In the genomic region with DNA sequence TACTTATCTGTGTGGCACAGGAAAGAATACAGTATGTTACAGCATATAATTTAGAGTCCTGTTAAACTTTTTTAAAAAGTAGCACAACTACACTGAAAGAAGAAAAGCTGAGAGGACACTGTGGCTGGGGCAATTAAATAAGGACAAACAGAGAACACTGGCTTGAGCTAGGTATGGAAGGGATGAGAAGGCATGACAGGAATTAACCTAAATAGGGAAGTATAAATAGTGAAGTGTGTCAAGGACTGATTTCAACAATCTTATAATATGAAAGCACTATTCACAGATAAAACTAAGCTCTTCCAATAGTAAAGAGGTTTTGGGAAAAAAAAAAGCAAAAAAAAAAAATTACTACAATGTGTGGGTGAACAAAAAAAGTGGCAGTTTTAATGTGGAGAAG, we compare ENCODE assay signal across 17 cellular contexts. TPM values are rescaled to one million over a fixed set of nuclear protein-coding genes. Genes with fewer than 3 reads are reported as not detected.
DNase-seq lines count a peak whose midpoint lies in the region; ATAC-seq and TF ChIP-seq lines count a peak whose summit lies in the region.
"Had no signal": no experiment of that assay in that cellular context is flagged by ENCODE, and none has a peak within 500 bp of the region (broad histone marks: within the 10 kb centered on the region; RNA-seq: fewer than 3 reads in every experiment).

No MANE protein-coding gene starts in this region.

- no peaks in the 10 kb centered on the region for H3K9me3 Mint-ChIP-seq in CD4-positive, CD25-positive, alpha-beta regulatory T cell
- H3K9me3 Mint-ChIP-seq in activated B cell treated with CpG ODN at 0.5 μM for 24 hours = no peaks in the 10 kb centered on the region
- H3K9me3 Mint-ChIP-seq in naive thymus-derived CD4-positive, alpha-beta T cell = no peaks in the 10 kb centered on the region

- H2BK120ac ChIP-seq in trophoblast cell (ENCODE audit: insufficient read depth, low read length, poor library complexity) = no peak overlapping the region

- peaks cover 46 to 81% (median 63%) of the 10 kb centered on the region in 4 donors for H3K4me1 Mint-ChIP-seq in CD4-positive, CD25-positive, alpha-beta regulatory T cell
- H3K4me1 Mint-ChIP-seq in activated B cell treated with CpG ODN at 0.5 μM for 24 hours = peaks cover 61% of the 10 kb centered on the region
- peaks cover 47 to 84% (median 71%) of the 10 kb centered on the region in 7 donors for H3K4me1 Mint-ChIP-seq in naive thymus-derived CD4-positive, alpha-beta T cell

- H3K27ac Mint-ChIP-seq in CD4-positive, CD25-positive, alpha-beta regulatory T cell = peak overlapping the region; percentile 33 to 42 (median 35)
- peak overlapping the region; percentile 81 for H3K27ac Mint-ChIP-seq in activated B cell treated with CpG ODN at 0.5 μM for 24 hours
- H3K27ac Mint-ChIP-seq in naive thymus-derived CD4-positive, alpha-beta T cell = peak overlapping the region; percentile 1 to 83 (median 66)

- H3K18ac ChIP-seq in trophoblast cell (ENCODE audit: low read length) = no peak overlapping the region

- no peaks in the 10 kb centered on the region for H3K27me3 Mint-ChIP-seq in CD4-positive, CD25-positive, alpha-beta regulatory T cell
- no peaks in the 10 kb centered on the region for H3K27me3 Mint-ChIP-seq in activated B cell treated with CpG ODN at 0.5 μM for 24 hours
- no peaks in the 10 kb centered on the region for H3K27me3 Mint-ChIP-seq in naive thymus-derived CD4-positive, alpha-beta T cell

- H3K9ac ChIP-seq in KMS-11 (no peak overlapping the region), trophoblast cell (ENCODE audit: low read length) (no peak overlapping the region)

- H3K36me3 Mint-ChIP-seq in CD4-positive, CD25-positive, alpha-beta regulatory T cell = peaks cover 15% of the 10 kb centered on the region
- peaks cover 44% of the 10 kb centered on the region for H3K36me3 Mint-ChIP-seq in activated B cell treated with CpG ODN at 0.5 μM for 24 hours (ENCODE audit: low read depth)
- peaks cover 4 to 28% (median 6%) of the 10 kb centered on the region in 5 donors for H3K36me3 Mint-ChIP-seq in naive thymus-derived CD4-positive, alpha-beta T cell

- no peak overlapping the region for H2BK5ac ChIP-seq in trophoblast cell (ENCODE audit: low read depth, low read length, poor library complexity)

- no peak overlapping the region for H3K14ac ChIP-seq in trophoblast cell (ENCODE audit: low read length)

- peak overlapping the region; percentile 6 to 49 (median 20) for H3K4me3 Mint-ChIP-seq in CD4-positive, CD25-positive, alpha-beta regulatory T cell
- H3K4me3 Mint-ChIP-seq in activated B cell treated with CpG ODN at 0.5 μM for 24 hours = no peak overlapping the region
- H3K4me3 Mint-ChIP-seq in naive thymus-derived CD4-positive, alpha-beta T cell = peak overlapping the region in 9 of 10 donors; percentile 11 to 74 (median 50)

- H3K9me3 ChIP-seq in CD4-positive, CD25-positive, alpha-beta regulatory T cell (ENCODE audit: control insufficient read depth in 2 of 2, low read length in 2 of 2) = no peaks in the 10 kb centered on the region
- no peaks in the 10 kb centered on the region for H3K9me3 ChIP-seq in naive thymus-derived CD4-positive, alpha-beta T cell (ENCODE audit: control insufficient read depth in 2 of 3, low read length in 3 of 3)
- H3K9me3 ChIP-seq in trophoblast cell (ENCODE audit: insufficient read depth, low read depth, low read length) (peaks cover 2% of the 10 kb centered on the region), prostate gland (no peaks in the 10 kb centered on the region)
- H3K9me3 ChIP-seq: BE2C, HAP-1, psoas muscle, testis had no signal

- no peak overlapping the region for H4K8ac ChIP-seq in trophoblast cell (ENCODE audit: low read depth, low read length)

- no peak overlapping the region for H3K27ac ChIP-seq in CD4-positive, CD25-positive, alpha-beta regulatory T cell (ENCODE audit: insufficient read depth, low read length, poor library complexity, severe bottlenecking)
- peak overlapping the region; percentile 78; the same call in 1 of the 2 replicates for H3K27ac ChIP-seq in KMS-11
- H3K27ac ChIP-seq in naive thymus-derived CD4-positive, alpha-beta T cell (ENCODE audit: low read depth, low read length) = peak overlapping the region; percentile 28
- no peak overlapping the region for H3K27ac ChIP-seq in trophoblast cell (ENCODE audit: low read depth, low read length)
- no peak overlapping the region for H3K27ac ChIP-seq in prostate gland
- H3K27ac ChIP-seq: HL-60, psoas muscle, testis had no signal

- H3K23ac ChIP-seq in trophoblast cell (ENCODE audit: low read length) = no peak overlapping the region

- H3K79me1 ChIP-seq in trophoblast cell (ENCODE audit: low read length) = no peaks in the 10 kb centered on the region

- peak overlapping the region; percentile 15; the same call in 1 of the 2 replicates for H3K4me2 ChIP-seq in KMS-11
- no peak overlapping the region for H3K4me2 ChIP-seq in trophoblast cell (ENCODE audit: low read length)

- intact Hi-C loops in activated B cell treated with CpG ODN at 0.5 μM for 24 hours (cut with micrococcal nuclease) (no loop called here), prostate gland (cut with DNase I) (no loop called here)
- intact Hi-C loops in naive thymus-derived CD4-positive, alpha-beta T cell (cut with micrococcal nuclease) = loop anchor here in 1 of 2 donors (2.0 kb wide), 1 partner anchor 44 kb away; no protein-coding TSS in a partner anchor

- CTCF ChIA-PET in activated B cell treated with CpG ODN at 0.5 μM for 24 hours (lab: Charles Lee) = interaction anchor here (0.6 to 3.8 kb wide), 2 partner anchors 10 to 648 kb away, joined by 3 to 16 read pairs; no protein-coding TSS in a partner anchor
- CTCF ChIA-PET in naive thymus-derived CD4-positive, alpha-beta T cell (lab: Charles Lee) = interaction anchor here (1.4 kb wide), 1 partner anchor 13 kb away, joined by 3 read pairs; no protein-coding TSS in a partner anchor

- no peak for TF ChIP-seq POLR2A in prostate gland (IDR thresholded peaks at IDR 0.05)

- no peak overlapping the region for H4K12ac ChIP-seq in trophoblast cell (ENCODE audit: low read depth, low read length)

- no peak for DNase-seq in CD4-positive, CD25-positive, alpha-beta regulatory T cell
- DNase-seq in activated B cell treated with CpG ODN at 0.5 μM for 24 hours = no peak
- DNase-seq in naive thymus-derived CD4-positive, alpha-beta T cell = no peak
- no peak for DNase-seq in trophoblast cell
- no peak for DNase-seq in DMS53 treated with DMSO at 0.1 percent for 48 hours (lab: John Stamatoyannopoulos, UW; ENCODE audit: unreplicated experiment)
- no peak for DNase-seq in GOT3 (lab: John Stamatoyannopoulos, UW)
- no peak for DNase-seq in prostate gland (ENCODE audit: low spot score)
- DNase-seq: amniotic stem cell, BE2C, erythroblast, NCI-H187 treated with DMSO at 0.1 percent for 48 hours, NCI-H526 treated with DMSO at 0.1 percent for 48 hours, psoas muscle, testis had no signal

- H2AFZ ChIP-seq in KMS-11 (ENCODE audit: low read depth) (no peak overlapping the region), trophoblast cell (ENCODE audit: insufficient read depth, low read length, poor library complexity) (no peak overlapping the region)

- no peaks in the 10 kb centered on the region for H3K27me3 ChIP-seq in CD4-positive, CD25-positive, alpha-beta regulatory T cell (ENCODE audit: control insufficient read depth, insufficient read depth, low read length)
- no peaks in the 10 kb centered on the region for H3K27me3 ChIP-seq in KMS-11 (ENCODE audit: insufficient read depth, low read depth)
- no peaks in the 10 kb centered on the region for H3K27me3 ChIP-seq in naive thymus-derived CD4-positive, alpha-beta T cell (ENCODE audit: control insufficient read depth in 2 of 2, insufficient read depth in 2 of 2, low read length in 2 of 2)
- H3K27me3 ChIP-seq in trophoblast cell (ENCODE audit: insufficient read depth, low read length) = no peaks in the 10 kb centered on the region
- H3K27me3 ChIP-seq in prostate gland (replicated peaks; ENCODE audit: insufficient read depth) = no peaks in the 10 kb centered on the region
- H3K27me3 ChIP-seq: BE2C, testis had no signal

- peaks cover 8% of the 10 kb centered on the region for H3K36me3 ChIP-seq in CD4-positive, CD25-positive, alpha-beta regulatory T cell (ENCODE audit: control insufficient read depth, insufficient read depth, low read length)
- H3K36me3 ChIP-seq in KMS-11 (ENCODE audit: insufficient read depth) (no peaks in the 10 kb centered on the region), trophoblast cell (ENCODE audit: control insufficient read depth in 1 of 2, insufficient read depth in 2 of 2, low read length in 2 of 2) (no peaks in the 10 kb centered on the region), prostate gland (no peaks in the 10 kb centered on the region)
- no peaks in the 10 kb centered on the region for H3K36me3 ChIP-seq in naive thymus-derived CD4-positive, alpha-beta T cell (ENCODE audit: control insufficient read depth in 2 of 3, insufficient read depth in 3 of 3, low read length in 3 of 3)
- H3K36me3 ChIP-seq: BE2C had no signal

- H4K91ac ChIP-seq in trophoblast cell (ENCODE audit: low read depth, low read length) = no peak overlapping the region

- H2BK12ac ChIP-seq in trophoblast cell (ENCODE audit: low read length) = no peak overlapping the region

- peaks cover 84% of the 10 kb centered on the region for H3K79me2 ChIP-seq in KMS-11 (ENCODE audit: insufficient read depth, low read depth)
- H3K79me2 ChIP-seq in trophoblast cell (ENCODE audit: control insufficient read depth, insufficient read depth, low read length, poor library complexity) = no peaks in the 10 kb centered on the region

- no peak for ATAC-seq in CD4-positive, CD25-positive, alpha-beta regulatory T cell (ENCODE audit: low read depth in 2 of 2)
- ATAC-seq in activated B cell treated with CpG ODN at 0.5 μM for 24 hours (ENCODE audit: low read depth) = no peak
- ATAC-seq in naive thymus-derived CD4-positive, alpha-beta T cell = peak; percentile 54
- ATAC-seq: psoas muscle had no signal

- POLR2A ChIA-PET in activated B cell treated with CpG ODN at 0.5 μM for 24 hours (lab: Charles Lee) = interaction anchor here (0.6 to 0.7 kb wide), 2 partner anchors 16 to 196 kb away, joined by 3 to 5 read pairs; no protein-coding TSS in a partner anchor
- POLR2A ChIA-PET in naive thymus-derived CD4-positive, alpha-beta T cell (lab: Charles Lee) = interaction anchor here (0.6 to 1.4 kb wide), 3 partner anchors 10 to 22 kb away, joined by 3 to 4 read pairs (median 3); no protein-coding TSS in a partner anchor

- peak overlapping the region; percentile 37 for H3K4me3 ChIP-seq in CD4-positive, CD25-positive, alpha-beta regulatory T cell (ENCODE audit: low read depth, low read length)
- H3K4me3 ChIP-seq in KMS-11 (IDR thresholded peaks at IDR 0.05; ENCODE audit: insufficient read depth, low read depth, low read length) (no peak overlapping the region), trophoblast cell (ENCODE audit: low read depth, low read length) (no peak overlapping the region), prostate gland (no peak overlapping the region)
- no peak overlapping the region for H3K4me3 ChIP-seq in naive thymus-derived CD4-positive, alpha-beta T cell (ENCODE audit: low read length)
- H3K4me3 ChIP-seq: HAP-1, psoas muscle, testis had no signal

- H2AK5ac ChIP-seq in trophoblast cell (ENCODE audit: low read length) = no peak overlapping the region

- no peak for TF ChIP-seq CTCF in KMS-11 (conservative IDR thresholded peaks at IDR 0.05; ENCODE audit: low read depth, low read length)
- TF ChIP-seq CTCF in activated B cell treated with CpG ODN at 0.5 μM for 24 hours (IDR thresholded peaks at IDR 0.05) = no peak
- no peak for TF ChIP-seq CTCF in prostate gland (IDR thresholded peaks at IDR 0.05)

- H3K4ac ChIP-seq in trophoblast cell (ENCODE audit: low read depth, low read length) = no peak overlapping the region

- peaks cover 30% of the 10 kb centered on the region for H3K4me1 ChIP-seq in CD4-positive, CD25-positive, alpha-beta regulatory T cell (ENCODE audit: control insufficient read depth, insufficient read depth, low read length, poor library complexity, severe bottlenecking)
- H3K4me1 ChIP-seq in KMS-11 (ENCODE audit: low read depth, poor library complexity, severe bottlenecking) = peaks cover 76% of the 10 kb centered on the region
- peaks cover 28 to 35% of the 10 kb centered on the region in 2 donors for H3K4me1 ChIP-seq in naive thymus-derived CD4-positive, alpha-beta T cell (ENCODE audit: control insufficient read depth in 2 of 2, insufficient read depth in 2 of 2, low read length in 2 of 2)
- H3K4me1 ChIP-seq in trophoblast cell (ENCODE audit: control insufficient read depth in 1 of 2, insufficient read depth in 2 of 2, low read length in 2 of 2) = no peaks in the 10 kb centered on the region
- no peaks in the 10 kb centered on the region for H3K4me1 ChIP-seq in prostate gland (replicated peaks)

- H4K20me1 ChIP-seq in KMS-11 (ENCODE audit: insufficient read depth) = peaks cover 8% of the 10 kb centered on the region; the same call in 1 of the 2 replicates

RNA-seq across cellular contexts. Expression of a gene that starts 45.6 kb away (rescaled TPM):
- total RNA-seq in CD4-positive, CD25-positive, alpha-beta regulatory T cell = 68.2 TPM
- 1 to 10 TPM; 2.8 to 5.5 (median 3.9) TPM for polyA plus RNA-seq in CD4-positive, CD25-positive, alpha-beta regulatory T cell
- total RNA-seq in activated B cell treated with CpG ODN at 0.5 μM for 24 hours (53.5 and 56.2 TPM in 2 replicates), prostate gland (10 to 100 TPM; 31.3 to 34.9 TPM)
- total RNA-seq in naive thymus-derived CD4-positive, alpha-beta T cell = 10 to 100 TPM; 54.1 to 78.2 (median 70.0) TPM
- polyA plus RNA-seq in naive thymus-derived CD4-positive, alpha-beta T cell = 1 to 10 TPM; 2.6 to 7.2 TPM
- 42.2 and 43.4 TPM in 2 replicates for polyA plus RNA-seq in trophoblast cell (2013)

RNA-seq across cellular contexts. Expression of a gene that starts 49.1 kb away (rescaled TPM):
- total RNA-seq in CD4-positive, CD25-positive, alpha-beta regulatory T cell = 29.8 TPM
- 10 to 100 TPM; 20.6 to 25.0 (median 22.8) TPM for polyA plus RNA-seq in CD4-positive, CD25-positive, alpha-beta regulatory T cell
- 22.1 and 24.9 TPM in 2 replicates for total RNA-seq in activated B cell treated with CpG ODN at 0.5 μM for 24 hours
- 10 to 100 TPM; 11.0 to 31.0 (median 12.8) TPM for total RNA-seq in naive thymus-derived CD4-positive, alpha-beta T cell
- 10 to 100 TPM; 19.2 to 22.5 TPM for polyA plus RNA-seq in naive thymus-derived CD4-positive, alpha-beta T cell
- polyA plus RNA-seq in trophoblast cell (2013) = 13.9 and 14.0 TPM in 2 replicates
- 10 to 100 TPM; 10.1 to 20.2 TPM for total RNA-seq in prostate gland

Comparison
In these comparisons a context has a peak if more than half of its experiments do, and no peak if none do; other contexts are left out.
1. H3K27ac ChIP-seq: peak in KMS-11 (single experiment) and naive thymus-derived CD4-positive, alpha-beta T cell (single experiment); none in CD4-positive, CD25-positive, alpha-beta regulatory T cell (single experiment), trophoblast cell (single experiment) and prostate gland (0 of 2).
2. Peak in every context shown above with its lines, with median percentiles within 50 percentile points of each other: H3K27ac Mint-ChIP-seq.